In the genomic region with DNA sequence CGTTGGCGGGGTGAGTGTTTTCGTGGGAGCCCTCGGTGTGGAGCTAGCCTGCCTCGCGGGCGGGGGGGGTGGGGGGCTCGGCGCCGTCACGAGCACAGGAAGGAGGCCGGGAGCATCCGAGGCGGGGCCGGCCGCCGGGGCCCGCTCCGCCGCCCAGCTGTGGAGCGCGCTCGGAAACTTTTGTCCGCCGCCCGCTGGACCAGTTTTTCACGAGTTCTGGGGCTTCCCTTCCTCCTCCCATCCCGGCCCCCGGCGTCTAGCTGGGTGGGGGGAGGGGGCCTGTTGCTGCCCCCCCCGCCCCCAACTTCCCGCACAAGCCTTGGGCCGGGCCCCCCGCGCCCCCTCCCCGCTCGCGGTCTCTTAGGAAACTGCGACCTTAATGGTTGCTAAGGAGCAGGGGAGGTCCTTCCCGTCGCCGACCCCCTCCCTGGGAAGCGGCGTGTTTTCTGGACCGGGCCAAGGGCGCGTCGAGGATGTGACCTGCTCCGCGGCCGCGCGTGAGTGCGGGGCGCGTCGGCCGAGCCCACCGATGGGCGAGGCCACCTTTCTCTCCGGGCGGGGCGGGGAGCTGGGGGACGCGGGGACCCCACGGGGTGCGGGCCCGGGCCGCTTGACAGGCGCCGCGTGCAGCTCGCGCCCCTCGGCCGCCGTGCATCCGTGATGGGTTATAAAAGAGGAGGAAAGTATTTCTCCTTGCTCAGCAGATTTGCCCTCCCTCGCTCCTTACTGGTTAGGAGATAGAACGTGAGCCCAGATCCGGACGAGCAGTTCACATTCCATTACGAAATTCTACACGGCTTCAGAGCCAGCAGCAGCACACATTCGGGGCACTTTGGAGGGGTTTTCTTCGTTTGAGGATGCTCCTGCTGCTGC, we compare ENCODE assay signal across 8 cellular contexts. TPM values are rescaled to one million over a fixed set of nuclear protein-coding genes. Genes with fewer than 3 reads are reported as not detected.
DNase-seq lines count a peak whose midpoint lies in the region; ATAC-seq and TF ChIP-seq lines count a peak whose summit lies in the region.

No MANE protein-coding gene starts in this region.

- H3K27ac Mint-ChIP-seq in chondrocyte (ENCODE audit: unreplicated experiment), result peak overlapping the region; percentile 60

- TF ChIP-seq CTCF in GM10248 (IDR thresholded peaks at IDR 0.05; ENCODE audit: control extremely low read depth, extremely low read depth, low read depth, missing control alignments) (no peak), LNCaP clone FGC (IDR thresholded peaks at IDR 0.05; ENCODE audit: control insufficient read depth, extremely low read depth, insufficient read depth) (no peak), chondrocyte (IDR thresholded peaks at IDR 0.05) (no peak)

- H3K27me3 Mint-ChIP-seq in chondrocyte (ENCODE audit: low read depth), result no peaks in the 10 kb centered on the region

- H3K36me3 Mint-ChIP-seq in chondrocyte (ENCODE audit: low read depth), result no peaks in the 10 kb centered on the region

- H3K4me1 Mint-ChIP-seq in chondrocyte (ENCODE audit: low read depth), result peaks cover 47% of the 10 kb centered on the region

- no peaks in the 10 kb centered on the region for H3K9me3 Mint-ChIP-seq in chondrocyte (ENCODE audit: low read depth)

- H3K4me3 Mint-ChIP-seq in chondrocyte (ENCODE audit: unreplicated experiment), result peak overlapping the region; percentile 77

- H3K4me3 ChIP-seq in LNCaP clone FGC (ENCODE audit: low read depth, low read length), result peak overlapping the region; percentile 92

- POLR2A ChIA-PET in GM10248 (lab: Yijun Ruan, JAX), result no interaction called here

- DNase-seq in GM10248 (ENCODE audit: extremely low spot score) (peak; percentile 55), LNCaP clone FGC (ENCODE audit: low read depth) (peak; percentile 42), UCSD-AML1 (lab: John Stamatoyannopoulos, UW; ENCODE audit: unreplicated experiment) (peak; percentile 50), chondrocyte (ENCODE audit: low spot score) (no peak), kidney glomerular epithelial cell (lab: John Stamatoyannopoulos, UW) (peak; percentile 39), Ammon's horn (ENCODE audit: low spot score) (no peak)
- peak; percentile 48 to 49 for DNase-seq in stimulated activated CD4-positive, alpha-beta T cell treated with anti-CD3 and anti-CD28 coated beads, Interleukin-2, amount 100 ng/mL, for 24 hours

- CTCF ChIA-PET in GM10248 (lab: Yijun Ruan, JAX), result interaction anchor here (1.6 to 2.7 kb wide), 3 partner anchors 19 to 51 kb away, joined by 3 to 14 read pairs (median 7); no protein-coding TSS in a partner anchor

- ATAC-seq in GM19328 (IDR thresholded peaks at IDR 0.05; ENCODE audit: unreplicated experiment), result no peak

RNA-seq across cellular contexts. Expression of a gene that starts 1.4 kb away (rescaled TPM):
- 25.7 to 29.5 TPM (median 28.4 TPM) in 3 replicates for total RNA-seq in chondrocyte

Comparison
In these comparisons a context has a peak if more than half of its experiments do, and no peak if none do; other contexts are left out.
1. DNase-seq: peak in GM10248 (single experiment), LNCaP clone FGC (single experiment), UCSD-AML1 (single experiment), kidney glomerular epithelial cell (single experiment) and stimulated activated CD4-positive, alpha-beta T cell treated with anti-CD3 and anti-CD28 coated beads, Interleukin-2, amount 100 ng/mL, for 24 hours (2 of 2); none in chondrocyte (single experiment) and Ammon's horn (single experiment).